Comparison of ENCODE assay signal across 8 cellular contexts in the genomic region with DNA sequence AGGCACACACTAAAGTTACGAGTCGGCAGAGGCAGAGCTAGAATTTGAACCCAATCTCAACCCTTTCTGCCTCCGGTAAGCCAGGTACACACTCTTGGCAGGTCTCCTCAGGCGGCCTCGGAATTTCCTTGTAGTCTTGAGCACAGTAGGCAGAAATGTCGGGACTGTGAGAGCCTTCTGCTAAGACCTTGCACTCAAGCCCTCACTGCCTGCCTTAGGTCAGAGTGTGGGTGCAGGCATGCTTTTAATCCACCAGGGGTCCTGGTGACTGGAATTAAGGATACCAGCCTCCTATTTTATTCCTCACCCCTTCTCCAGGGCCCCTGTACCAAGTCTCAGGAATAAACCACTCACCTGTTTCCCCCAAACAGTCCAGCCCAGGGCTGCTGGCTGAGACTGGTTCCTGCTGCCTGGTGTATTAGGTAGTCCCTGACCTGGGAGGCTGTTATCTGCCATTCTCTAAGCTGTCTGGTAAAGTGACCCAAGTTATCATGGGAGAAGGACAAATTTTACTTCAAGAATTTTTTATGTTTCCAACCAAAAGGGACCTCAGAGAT. TPM values are rescaled to one million over a fixed set of nuclear protein-coding genes. Genes with fewer than 3 reads are reported as not detected.
A peak's percentile ranks its signal among the peaks of the same experiment; 100 is the strongest.
DNase-seq lines count a peak whose midpoint lies in the region; ATAC-seq, FAIRE-seq and TF ChIP-seq lines count a peak whose summit lies in the region.

No MANE protein-coding gene starts in this region.

- FAIRE-seq in D721Med (lab: Jason Lieb, UNC) (no peak), HTR-8/SVneo (lab: Jason Lieb, UNC) (no peak)

- H3K9me3 ChIP-seq in adrenal gland (replicated peaks in 1 of 3) (no peaks in the 10 kb centered on the region), iPS-18c (ENCODE audit: control insufficient read depth, insufficient read depth, low read length) (no peaks in the 10 kb centered on the region), smooth muscle cell (replicated peaks; ENCODE audit: low read depth) (no peaks in the 10 kb centered on the region)

- TF ChIP-seq CTCF in D721Med (IDR thresholded peaks at IDR 0.05; ENCODE audit: insufficient read depth, missing control alignments) (peak; percentile 37), adrenal gland (IDR thresholded peaks at IDR 0.05) (peak; percentile 13 to 48 (median 44)), smooth muscle cell (IDR thresholded peaks at IDR 0.05; ENCODE audit: borderline replicate concordance, insufficient read depth, poor library complexity, severe bottlenecking) (peak; percentile 42)

- H3K4me1 ChIP-seq in adrenal gland (replicated peaks in 1 of 2) (peaks cover 0 to 16% of the 10 kb centered on the region in 2 donors), smooth muscle cell (ENCODE audit: low read depth) (peaks cover 8% of the 10 kb centered on the region)

- TF ChIP-seq POLR2A in adrenal gland (IDR thresholded peaks at IDR 0.05) = no peak

- peak; percentile 48 for ATAC-seq in GM19452 (IDR thresholded peaks at IDR 0.05; ENCODE audit: unreplicated experiment)

- H4K20me1 ChIP-seq in smooth muscle cell (ENCODE audit: low read depth) = peaks cover 45% of the 10 kb centered on the region

- H3K4me2 ChIP-seq in smooth muscle cell = peak overlapping the region; percentile 97

- 0 to 1% (median 0%) methylated on average over 3 to 6 of the region's 6 CpGs for WGBS in adrenal gland, 4 donors
- WGBS in smooth muscle cell (ENCODE audit: low lambda C conversion rate) = 10% methylated on average over 6 of the region's 6 CpGs

- H3K4me3 ChIP-seq in adrenal gland = peak overlapping the region; percentile 19 to 69 (median 60)
- peak overlapping the region; percentile 96 for H3K4me3 ChIP-seq in iPS-18c (ENCODE audit: insufficient read depth, low read depth, low read length)
- H3K4me3 ChIP-seq in smooth muscle cell = peak overlapping the region; percentile 77

- H3K27me3 ChIP-seq in adrenal gland (no peaks in the 10 kb centered on the region), smooth muscle cell (ENCODE audit: low read depth) (peaks cover 12% of the 10 kb centered on the region)

- no peak for DNase-seq in D721Med (ENCODE audit: insufficient read length, low spot score)
- DNase-seq in HTR-8/SVneo (ENCODE audit: insufficient read length, low spot score) = peak; percentile 75
- peak; percentile 92 for DNase-seq in RKO (ENCODE audit: low spot score)
- peak in 6 of 7 donors; percentile 36 to 60 (median 48) for DNase-seq in adrenal gland
- DNase-seq in smooth muscle cell (lab: John Stamatoyannopoulos, UW; ENCODE audit: unreplicated experiment) = no peak
- DNase-seq in posterior vena cava (ENCODE audit: low spot score) = no peak

- H3K27ac ChIP-seq in adrenal gland (peak overlapping the region in 3 of 5 donors; percentile 40 to 91 (median 74)), smooth muscle cell (ENCODE audit: low read depth) (peak overlapping the region; percentile 62)

- H3K79me2 ChIP-seq in smooth muscle cell (ENCODE audit: low read depth) = peaks cover 14% of the 10 kb centered on the region

- peak overlapping the region; percentile 71 for H2AFZ ChIP-seq in smooth muscle cell (ENCODE audit: low read depth)

- peaks cover 18% of the 10 kb centered on the region for H3F3A ChIP-seq in smooth muscle cell (ENCODE audit: low read depth)

- H3K9ac ChIP-seq in smooth muscle cell (ENCODE audit: low read depth) = peak overlapping the region; percentile 87

- H3K36me3 ChIP-seq in adrenal gland (replicated peaks in 1 of 2) (peaks cover 0 to 13% of the 10 kb centered on the region in 2 donors), smooth muscle cell (ENCODE audit: low read depth) (no peaks in the 10 kb centered on the region)

- intact Hi-C loops in adrenal gland (cut with DNase I) = no loop called here
- intact Hi-C loops in posterior vena cava (cut with DNase I) = no loop called here

RNA-seq across cellular contexts. Expression of a gene that starts 0.9 kb away (rescaled TPM):
- total RNA-seq in adrenal gland = 100 to 1,000 TPM in 7 of 8 donors, 10 to 100 TPM in 1; 94.6 to 215 (median 156) TPM
- polyA plus RNA-seq in adrenal gland = 100 to 1,000 TPM; 200 to 334 (median 226) TPM
- total RNA-seq in smooth muscle cell = 131 TPM in 2 replicates
- polyA plus RNA-seq in smooth muscle cell = 317 and 325 TPM in 2 replicates
- total RNA-seq in posterior vena cava = 100 to 1,000 TPM; 106 to 115 TPM

RNA-seq across cellular contexts. Expression of a gene that starts 33.3 kb away (rescaled TPM):
- total RNA-seq in adrenal gland = 1 to 10 TPM in 7 of 8 donors, under 1 TPM in 1; 0.90 to 4.1 (median 2.6) TPM
- 1 to 10 TPM in 2 of 3 donors, under 1 TPM in 1; 0.66 to 2.3 (median 1.8) TPM for polyA plus RNA-seq in adrenal gland
- total RNA-seq in smooth muscle cell = 26.9 and 34.2 TPM in 2 replicates
- polyA plus RNA-seq in smooth muscle cell = 31.7 and 38.6 TPM in 2 replicates
- total RNA-seq in posterior vena cava = 100 to 1,000 TPM; 440 to 856 TPM

RNA-seq across cellular contexts. Expression of a gene that starts 47.0 kb away (rescaled TPM):
- total RNA-seq in adrenal gland (under 1 TPM in 6 of 8 donors, not detected in 2; 0.11 to 0.55 (median 0.35) TPM), smooth muscle cell (0.99 and 3.1 TPM in 2 replicates), posterior vena cava (1 to 10 TPM in 1 of 2 donors, under 1 TPM in 1; 0.95 to 1.3 TPM)
- polyA plus RNA-seq in adrenal gland (1 to 10 TPM in 1 of 3 donors, under 1 TPM in 1, not detected in 1; 0.37 to 8.0 TPM), smooth muscle cell (4.5 and 6.2 TPM in 2 replicates)

Comparison
In these comparisons a context has a peak if more than half of its experiments do, and no peak if none do; other contexts are left out.
1. DNase-seq: peak in HTR-8/SVneo (single experiment), RKO (single experiment) and adrenal gland (6 of 7); none in D721Med (single experiment), smooth muscle cell (single experiment) and posterior vena cava (single experiment).
2. RNA of a gene that starts 33.3 kb away (total RNA-seq): 440 to 856 TPM in posterior vena cava; 26.9 to 34.2 TPM in smooth muscle cell and 0.90 to 4.1 TPM in adrenal gland; every median in the first group is over 10 times any median in the second.
3. Peak in every context shown above with its lines, with median percentiles within 50 percentile points of each other: CTCF ChIP-seq and H3K4me3 ChIP-seq.